In genomic region chr7:106568680-106569499, GRCh38 we compare ENCODE assay signal across 8 cellular contexts.
DNase-seq lines count a peak whose midpoint lies in the region; ATAC-seq and TF ChIP-seq lines count a peak whose summit lies in the region.

No MANE protein-coding gene starts in this region.

- H3K36me3 ChIP-seq in A673 (ENCODE audit: insufficient read depth, low read length, poor library complexity, severe bottlenecking) (no peaks in the 10 kb centered on the region), HCT116 (ENCODE audit: control insufficient read depth in 1 of 2, insufficient read depth in 2 of 2, low read length in 2 of 2) (no peaks in the 10 kb centered on the region)

- H4K20me1 ChIP-seq in HCT116 (ENCODE audit: insufficient read depth) = no peaks in the 10 kb centered on the region

- H3K4me1 Mint-ChIP-seq in activated T-helper 17 cell treated with anti-CD3 and anti-CD28 coated beads, Interleukin-2, amount 50 U/mL, for 72 hours = peaks cover 6% of the 10 kb centered on the region

- intact Hi-C loops in A673 (cut with micrococcal nuclease; ENCODE audit: unreplicated experiment) (no loop called here), HCT116 (cut with micrococcal nuclease) (no loop called here)

- no peak overlapping the region for H3K4me2 ChIP-seq in HCT116 (ENCODE audit: low read length)

- H3K4me3 ChIP-seq in A673 (ENCODE audit: low read depth, low read length, poor library complexity, severe bottlenecking) (no peak overlapping the region), HCT116 (replicated peaks in 1 of 2; ENCODE audit: low read depth in 1 of 2, low read length in 2 of 2) (no peak overlapping the region), skeletal muscle cell (ENCODE audit: low read depth, low read length) (no peak overlapping the region)

- BruUV-seq in A673 (replicated peaks; lab: Mats Ljungman, UMichigan) (no TSS peak), HCT116 (replicated peaks; lab: Mats Ljungman, UMichigan) (TSS peak; percentile 54)

- H3K36me3 Mint-ChIP-seq in activated T-helper 17 cell treated with anti-CD3 and anti-CD28 coated beads, Interleukin-2, amount 50 U/mL, for 72 hours (ENCODE audit: low read depth) = no peaks in the 10 kb centered on the region

- RAD21 ChIA-PET in HCT116 (lab: Charles Lee; ENCODE audit: low non-redundant PET in 1 of 2, low total read pairs in 2 of 2, uncharacterized antibody in 2 of 2, unreplicated experiment in 2 of 2) = no interaction called here

- H3K4me1 ChIP-seq in A673 (ENCODE audit: insufficient read depth, low read length, poor library complexity, severe bottlenecking) (peaks cover 16% of the 10 kb centered on the region), HCT116 (ENCODE audit: control insufficient read depth in 1 of 2, insufficient read depth in 2 of 2, low read length in 2 of 2) (peaks cover 5 to 18% of the 10 kb centered on the region in 2 experiments; a peak in 2 of 4 replicates)

- no peaks in the 10 kb centered on the region for H3K79me2 ChIP-seq in HCT116 (ENCODE audit: insufficient read depth, low read length)

- H3K27ac ChIP-seq in A673 (ENCODE audit: low read depth, low read length, poor library complexity, severe bottlenecking) (peak overlapping the region; percentile 86), HCT116 (ENCODE audit: low read depth, low read length) (no peak overlapping the region)

- no peaks in the 10 kb centered on the region for H3K9me3 ChIP-seq in A673 (ENCODE audit: low read depth, low read length, poor library complexity, severe bottlenecking)
- no peaks in the 10 kb centered on the region for H3K9me3 ChIP-seq in HCT116 (ENCODE audit: control insufficient read depth in 1 of 2, insufficient read depth in 1 of 2, low read depth in 1 of 2, low read length in 2 of 2)

- DNase-seq in A673 (ENCODE audit: low spot score) = peak; percentile 72
- DNase-seq in HCT116 (ENCODE audit: low read depth, low spot score) = peak; percentile 52
- DNase-seq in NOMO-1 treated with DMSO at 0.1 percent for 48 hours (lab: John Stamatoyannopoulos, UW; ENCODE audit: unreplicated experiment) = peak; percentile 75
- peak; percentile 99 for DNase-seq in erythroblast (lab: John Stamatoyannopoulos, UW)
- DNase-seq in skeletal muscle cell (ENCODE audit: low read depth) = peak; percentile 83
- no peak for DNase-seq in cerebellar nuclear complex (lab: John Stamatoyannopoulos, UW)

- no peaks in the 10 kb centered on the region; the same call in 1 of the 2 replicates for H3K9me2 ChIP-seq in HCT116 (ENCODE audit: insufficient read depth)

- no peak overlapping the region for H3K9ac ChIP-seq in HCT116 (ENCODE audit: low read length)

- H3K27ac Mint-ChIP-seq in activated T-helper 17 cell treated with anti-CD3 and anti-CD28 coated beads, Interleukin-2, amount 50 U/mL, for 72 hours = no peak overlapping the region

- peaks cover 3% of the 10 kb centered on the region for H3K27me3 Mint-ChIP-seq in activated T-helper 17 cell treated with anti-CD3 and anti-CD28 coated beads, Interleukin-2, amount 50 U/mL, for 72 hours

- TF ChIP-seq CTCF in A673 (conservative IDR thresholded peaks at IDR 0.05; ENCODE audit: low read depth, low read length) (no peak), HCT116 (IDR thresholded peaks at IDR 0.05 in 2 of 3, conservative IDR thresholded peaks at IDR 0.05 in 1 of 3; ENCODE audit: borderline replicate concordance in 1 of 3, insufficient read depth in 1 of 3, low read depth in 2 of 3, low read length in 2 of 3) (no peak)

- H3K27me3 ChIP-seq in A673 (replicated peaks; ENCODE audit: insufficient read depth, low read depth, low read length, poor library complexity) (no peaks in the 10 kb centered on the region), HCT116 (ENCODE audit: insufficient read depth, low read length) (no peaks in the 10 kb centered on the region)

- CTCF ChIA-PET in A673 (lab: Charles Lee) (no interaction called here), HCT116 (lab: Charles Lee) (interaction anchor here (1.4 kb wide), 1 partner anchor 26 kb away, joined by 4 read pairs; no protein-coding TSS in a partner anchor)

- ATAC-seq in HCT116 (no peak), GM18517 (IDR thresholded peaks at IDR 0.05; ENCODE audit: unreplicated experiment) (no peak)
- no peak for ATAC-seq in activated T-helper 17 cell treated with anti-CD3 and anti-CD28 coated beads, Interleukin-2, amount 50 U/mL, for 72 hours (replicated peaks)

- no peaks in the 10 kb centered on the region for H3K9me3 Mint-ChIP-seq in activated T-helper 17 cell treated with anti-CD3 and anti-CD28 coated beads, Interleukin-2, amount 50 U/mL, for 72 hours

- no peak overlapping the region for H2AFZ ChIP-seq in HCT116 (ENCODE audit: low read depth, low read length, poor library complexity, severe bottlenecking)

- POLR2A ChIA-PET in A673 (lab: Charles Lee; ENCODE audit: low non-redundant PET) (no interaction called here), HCT116 (lab: Charles Lee) (interaction anchor here (0.8 kb wide), 1 partner anchor 11 kb away, joined by 3 read pairs; no protein-coding TSS in a partner anchor)

- no peak overlapping the region for H3K4me3 Mint-ChIP-seq in activated T-helper 17 cell treated with anti-CD3 and anti-CD28 coated beads, Interleukin-2, amount 50 U/mL, for 72 hours

- no peak for TF ChIP-seq POLR2A in HCT116 (IDR thresholded peaks at IDR 0.05; ENCODE audit: borderline replicate concordance, extremely low read depth, insufficient read depth, insufficient read length)
- peak; percentile 50 for TF ChIP-seq POLR2A in erythroblast (IDR thresholded peaks at IDR 0.05; ENCODE audit: low read length)

- no peak for TF ChIP-seq RAD21 in HCT116 (IDR thresholded peaks at IDR 0.05; ENCODE audit: low read depth)

TF ChIP-seq in HCT116, 20 proteins besides CTCF, POLR2A, EP300 and RAD21 (continues in another document):
- TF ChIP-seq ELF1 (IDR thresholded peaks at IDR 0.05; ENCODE audit: borderline replicate concordance, low read depth) (no peak), REST (IDR thresholded peaks at IDR 0.05; ENCODE audit: low read depth) (no peak), TCF7L2 (IDR thresholded peaks at IDR 0.05; ENCODE audit: borderline replicate concordance, extremely low read depth, insufficient read depth, insufficient read length) (no peak), ZFX (IDR thresholded peaks at IDR 0.05) (no peak), SRF (IDR thresholded peaks at IDR 0.05; ENCODE audit: low read depth) (no peak), EZH2phosphoT487 (IDR thresholded peaks at IDR 0.05; ENCODE audit: borderline replicate concordance) (no peak), JUND (IDR thresholded peaks at IDR 0.05) (no peak), CEBPB (IDR thresholded peaks at IDR 0.05; ENCODE audit: low read depth) (peak; percentile 98), CBX3 (IDR thresholded peaks at IDR 0.05; ENCODE audit: low read depth) (peak; percentile 60), EGR1 (IDR thresholded peaks at IDR 0.05; ENCODE audit: low read depth) (no peak), YY1 (IDR thresholded peaks at IDR 0.05; ENCODE audit: extremely low read depth, insufficient replicate concordance, low read depth, low read length) (no peak), EZH2 (IDR thresholded peaks at IDR 0.05) (no peak), ZNF274 (IDR thresholded peaks at IDR 0.05; ENCODE audit: low read depth, low read length) (no peak)
- TF ChIP-seq, protein P1, sequence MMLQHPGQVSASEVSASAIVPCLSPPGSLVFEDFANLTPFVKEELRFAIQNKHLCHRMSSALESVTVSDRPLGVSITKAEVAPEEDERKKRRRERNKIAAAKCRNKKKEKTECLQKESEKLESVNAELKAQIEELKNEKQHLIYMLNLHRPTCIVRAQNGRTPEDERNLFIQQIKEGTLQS (IDR thresholded peaks at IDR 0.05) = peak; percentile 78
- TF ChIP-seq, protein P2, sequence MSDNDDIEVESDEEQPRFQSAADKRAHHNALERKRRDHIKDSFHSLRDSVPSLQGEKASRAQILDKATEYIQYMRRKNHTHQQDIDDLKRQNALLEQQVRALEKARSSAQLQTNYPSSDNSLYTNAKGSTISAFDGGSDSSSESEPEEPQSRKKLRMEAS (IDR thresholded peaks at IDR 0.05) = peak; percentile 69

Comparison
In these comparisons a context has a peak if more than half of its experiments do, and no peak if none do; other contexts are left out.
1. DNase-seq: peak in A673 (single experiment), HCT116 (single experiment), NOMO-1 treated with DMSO at 0.1 percent for 48 hours (single experiment), erythroblast (2 of 2) and skeletal muscle cell (single experiment); none in cerebellar nuclear complex (0 of 2).